In genomic region chr22:37273846-37274225, GRCh38 we compare ENCODE assay signal across 22 cellular contexts. TPM values are rescaled to one million over a fixed set of nuclear protein-coding genes. Genes with fewer than 3 reads are reported as not detected.
DNase-seq lines count a peak whose midpoint lies in the region; ATAC-seq, FAIRE-seq and TF ChIP-seq lines count a peak whose summit lies in the region.
"Had no signal": no experiment of that assay in that cellular context is flagged by ENCODE, and none has a peak within 500 bp of the region (broad histone marks: within the 10 kb centered on the region; RNA-seq: fewer than 3 reads in every experiment).

No MANE protein-coding gene starts in this region.

- H3F3A ChIP-seq in DOHH2 (ENCODE audit: control insufficient read depth, insufficient read depth), result peaks cover 12% of the 10 kb centered on the region

- no peaks in the 10 kb centered on the region for H3K36me3 Mint-ChIP-seq in activated CD8-positive, alpha-beta T cell treated with anti-CD3 and anti-CD28 coated beads, Interleukin-2, amount 10 ng/mL, durations not matched to agents 7 days and 5 days (ENCODE audit: low read depth)
- H3K36me3 Mint-ChIP-seq in activated CD8-positive, alpha-beta T cell treated with anti-CD3 and anti-CD28 coated beads for 36 hours (ENCODE audit: low read depth), result no peaks in the 10 kb centered on the region
- H3K36me3 Mint-ChIP-seq in activated T-helper 2 cell treated with anti-CD3 and anti-CD28 coated beads, Interferon-gamma antibody, Interleukin-2, Interleukin-4, amounts not matched to agents 10 μg/mL and 5 μg/mL and 100 μg/mL, durations not matched to agents 14 hours and 24 hours and 36 hours (ENCODE audit: low read depth), result no peaks in the 10 kb centered on the region
- H3K36me3 Mint-ChIP-seq: CD8-positive, alpha-beta T cell; WTC11 had no signal

- no peaks in the 10 kb centered on the region for H4K20me1 ChIP-seq in DOHH2 (ENCODE audit: control insufficient read depth, insufficient read depth, low read depth, low read length)

- peaks cover 16% of the 10 kb centered on the region for H3K27me3 Mint-ChIP-seq in activated CD8-positive, alpha-beta T cell treated with anti-CD3 and anti-CD28 coated beads, Interleukin-2, amount 10 ng/mL, durations not matched to agents 7 days and 5 days (ENCODE audit: low read depth)
- no peaks in the 10 kb centered on the region for H3K27me3 Mint-ChIP-seq in activated CD8-positive, alpha-beta T cell treated with anti-CD3 and anti-CD28 coated beads for 36 hours
- H3K27me3 Mint-ChIP-seq in activated T-helper 2 cell treated with anti-CD3 and anti-CD28 coated beads, Interferon-gamma antibody, Interleukin-2, Interleukin-4, amounts not matched to agents 10 μg/mL and 5 μg/mL and 100 μg/mL, durations not matched to agents 14 hours and 24 hours and 36 hours (ENCODE audit: low read depth), result no peaks in the 10 kb centered on the region

- no peaks in the 10 kb centered on the region for H3K9me2 ChIP-seq in DOHH2 (replicated peaks; ENCODE audit: control insufficient read depth, low read length)

- H3K36me3 ChIP-seq in DOHH2 (ENCODE audit: control insufficient read depth, low read length), result no peaks in the 10 kb centered on the region
- H3K36me3 ChIP-seq in skeletal muscle tissue (ENCODE audit: control insufficient read depth in 3 of 3, insufficient read depth in 3 of 3, low read length in 3 of 3), result no peaks in the 10 kb centered on the region
- H3K36me3 ChIP-seq: heart right ventricle, neutrophil, vagina had no signal

- TF ChIP-seq CTCF in activated CD8-positive, alpha-beta T cell treated with anti-CD3 and anti-CD28 coated beads for 36 hours (IDR thresholded peaks at IDR 0.05), result no peak
- TF ChIP-seq CTCF in DOHH2 (IDR thresholded peaks at IDR 0.05; ENCODE audit: low read depth, low read length, poor library complexity, severe bottlenecking), result no peak

- H3K27ac ChIP-seq in DOHH2 (ENCODE audit: low read depth, low read length) (peak overlapping the region; percentile 66), skeletal muscle tissue (ENCODE audit: low read depth, low read length) (peak overlapping the region; percentile 44)
- H3K27ac ChIP-seq: dorsolateral prefrontal cortex, vagina had no signal

- no peaks in the 10 kb centered on the region for H3K9me3 Mint-ChIP-seq in activated CD8-positive, alpha-beta T cell treated with anti-CD3 and anti-CD28 coated beads, Interleukin-2, amount 10 ng/mL, durations not matched to agents 7 days and 5 days (ENCODE audit: insufficient read depth)
- no peaks in the 10 kb centered on the region for H3K9me3 Mint-ChIP-seq in activated CD8-positive, alpha-beta T cell treated with anti-CD3 and anti-CD28 coated beads for 36 hours
- H3K9me3 Mint-ChIP-seq in activated T-helper 2 cell treated with anti-CD3 and anti-CD28 coated beads, Interferon-gamma antibody, Interleukin-2, Interleukin-4, amounts not matched to agents 10 μg/mL and 5 μg/mL and 100 μg/mL, durations not matched to agents 14 hours and 24 hours and 36 hours, result no peaks in the 10 kb centered on the region
- H3K9me3 Mint-ChIP-seq: CD8-positive, alpha-beta T cell; WTC11 had no signal

- no peaks in the 10 kb centered on the region for H3K9me3 ChIP-seq in DOHH2 (ENCODE audit: control insufficient read depth, insufficient read depth, low read length)
- no peaks in the 10 kb centered on the region for H3K9me3 ChIP-seq in skeletal muscle tissue (ENCODE audit: control insufficient read depth in 3 of 3, low read length in 3 of 3)
- H3K9me3 ChIP-seq: heart right ventricle, neutrophil, vagina had no signal

- POLR2A ChIA-PET in activated CD8-positive, alpha-beta T cell treated with anti-CD3 and anti-CD28 coated beads, Interleukin-2, amount 10 ng/mL, durations not matched to agents 7 days and 5 days (lab: Charles Lee), result interaction anchor here (0.9 to 1.4 kb wide), 3 partner anchors 11 to 36 kb away, joined by 3 to 5 read pairs (median 5); no protein-coding TSS in a partner anchor
- POLR2A ChIA-PET in activated CD8-positive, alpha-beta T cell treated with anti-CD3 and anti-CD28 coated beads for 36 hours (lab: Charles Lee), result no interaction called here

- no peak overlapping the region for H3K9ac ChIP-seq in skeletal muscle tissue (ENCODE audit: low read depth in 1 of 3, low read length in 3 of 3)

- H3K4me1 ChIP-seq in DOHH2 (ENCODE audit: control insufficient read depth, low read length) (peaks cover 81% of the 10 kb centered on the region), skeletal muscle tissue (ENCODE audit: control insufficient read depth in 3 of 3, insufficient read depth in 3 of 3, low read length in 3 of 3) (peaks cover 0 to 8% (median 0%) of the 10 kb centered on the region in 3 donors)
- H3K4me1 ChIP-seq: vagina had no signal

- no peak overlapping the region for H3K4me3 Mint-ChIP-seq in activated CD8-positive, alpha-beta T cell treated with anti-CD3 and anti-CD28 coated beads, Interleukin-2, amount 10 ng/mL, durations not matched to agents 7 days and 5 days
- H3K4me3 Mint-ChIP-seq in activated CD8-positive, alpha-beta T cell treated with anti-CD3 and anti-CD28 coated beads for 36 hours, result no peak overlapping the region
- H3K4me3 Mint-ChIP-seq in activated T-helper 2 cell treated with anti-CD3 and anti-CD28 coated beads, Interferon-gamma antibody, Interleukin-2, Interleukin-4, amounts not matched to agents 10 μg/mL and 5 μg/mL and 100 μg/mL, durations not matched to agents 14 hours and 24 hours and 36 hours (ENCODE audit: low read depth), result peak overlapping the region; percentile 23
- H3K4me3 Mint-ChIP-seq: CD8-positive, alpha-beta T cell; WTC11 had no signal

- no peaks in the 10 kb centered on the region for H3K79me2 ChIP-seq in DOHH2 (ENCODE audit: control insufficient read depth, low read length)

- peaks cover 65% of the 10 kb centered on the region for H3K4me1 Mint-ChIP-seq in activated CD8-positive, alpha-beta T cell treated with anti-CD3 and anti-CD28 coated beads, Interleukin-2, amount 10 ng/mL, durations not matched to agents 7 days and 5 days (ENCODE audit: low read depth)
- peaks cover 54% of the 10 kb centered on the region for H3K4me1 Mint-ChIP-seq in activated CD8-positive, alpha-beta T cell treated with anti-CD3 and anti-CD28 coated beads for 36 hours (ENCODE audit: low read depth)
- H3K4me1 Mint-ChIP-seq in activated T-helper 2 cell treated with anti-CD3 and anti-CD28 coated beads, Interferon-gamma antibody, Interleukin-2, Interleukin-4, amounts not matched to agents 10 μg/mL and 5 μg/mL and 100 μg/mL, durations not matched to agents 14 hours and 24 hours and 36 hours (ENCODE audit: low read depth), result peaks cover 68% of the 10 kb centered on the region
- H3K4me1 Mint-ChIP-seq: WTC11 had no signal

- peak overlapping the region; percentile 63 for H3K4me2 ChIP-seq in DOHH2 (ENCODE audit: low read length)

- ATAC-seq in activated CD8-positive, alpha-beta T cell treated with anti-CD3 and anti-CD28 coated beads, Interleukin-2, amount 10 ng/mL, durations not matched to agents 7 days and 5 days, result no peak
- ATAC-seq in activated CD8-positive, alpha-beta T cell treated with anti-CD3 and anti-CD28 coated beads for 36 hours, result no peak
- ATAC-seq: CD8-positive, alpha-beta T cell; Panc1; WTC11 had no signal

- DNase-seq in activated CD8-positive, alpha-beta T cell treated with anti-CD3 and anti-CD28 coated beads, Interleukin-2, amount 10 ng/mL, durations not matched to agents 7 days and 5 days, result no peak
- DNase-seq in activated CD8-positive, alpha-beta T cell treated with anti-CD3 and anti-CD28 coated beads for 36 hours, result no peak
- DNase-seq in activated T-helper 2 cell treated with anti-CD3 and anti-CD28 coated beads, Interferon-gamma antibody, Interleukin-2, Interleukin-4, amounts not matched to agents 10 μg/mL and 5 μg/mL and 100 μg/mL, durations not matched to agents 14 hours and 24 hours and 36 hours (ENCODE audit: low spot score), result no peak
- DNase-seq in frontal cortex (ENCODE audit: low spot score in 2 of 2), result no peak
- DNase-seq in NCI-H1092 (lab: John Stamatoyannopoulos, UW), result no peak
- no peak for DNase-seq in cerebellar cortex (ENCODE audit: low spot score)
- DNase-seq: activated gamma-delta T cell treated with Interleukin-2 at 50 U/mL for 16 hours; CD8-positive, alpha-beta T cell; NCI-H1694 treated with DMSO at 0.1 percent for 48 hours; NCI-H2227 treated with DMSO at 0.1 percent for 48 hours; NCI-H82; T-helper 9 cell had no signal

- CTCF ChIA-PET in activated CD8-positive, alpha-beta T cell treated with anti-CD3 and anti-CD28 coated beads, Interleukin-2, amount 10 ng/mL, durations not matched to agents 7 days and 5 days (lab: Charles Lee), result interaction anchor here (1.4 to 5.9 kb wide), 2 partner anchors 13 to 29 kb away, joined by 4 to 41 read pairs; no protein-coding TSS in a partner anchor
- CTCF ChIA-PET in activated CD8-positive, alpha-beta T cell treated with anti-CD3 and anti-CD28 coated beads for 36 hours (lab: Charles Lee), result interaction anchor here (1.4 to 8.4 kb wide), 2 partner anchors 9 to 13 kb away, joined by 3 to 73 read pairs; no protein-coding TSS in a partner anchor

- FAIRE-seq in frontal cortex (lab: Jason Lieb, UNC), result no peak

- peak overlapping the region; percentile 43 for H3K27ac Mint-ChIP-seq in activated CD8-positive, alpha-beta T cell treated with anti-CD3 and anti-CD28 coated beads, Interleukin-2, amount 10 ng/mL, durations not matched to agents 7 days and 5 days
- H3K27ac Mint-ChIP-seq in activated CD8-positive, alpha-beta T cell treated with anti-CD3 and anti-CD28 coated beads for 36 hours, result no peak overlapping the region
- peak overlapping the region; percentile 73 for H3K27ac Mint-ChIP-seq in activated T-helper 2 cell treated with anti-CD3 and anti-CD28 coated beads, Interferon-gamma antibody, Interleukin-2, Interleukin-4, amounts not matched to agents 10 μg/mL and 5 μg/mL and 100 μg/mL, durations not matched to agents 14 hours and 24 hours and 36 hours
- H3K27ac Mint-ChIP-seq: CD8-positive, alpha-beta T cell; WTC11 had no signal

- H3K27me3 ChIP-seq in DOHH2 (ENCODE audit: control insufficient read depth, low read length) (no peaks in the 10 kb centered on the region), skeletal muscle tissue (ENCODE audit: control insufficient read depth in 3 of 3, insufficient read depth in 3 of 3, low read length in 3 of 3) (peaks cover 0 to 42% (median 29%) of the 10 kb centered on the region in 3 donors)
- H3K27me3 ChIP-seq: neutrophil, vagina had no signal

- H3K4me3 ChIP-seq in DOHH2 (ENCODE audit: low read length) (peak overlapping the region; percentile 39), skeletal muscle tissue (ENCODE audit: low read length in 3 of 3) (no peak overlapping the region)
- H3K4me3 ChIP-seq: dorsolateral prefrontal cortex, heart right ventricle, vagina had no signal

- intact Hi-C loops in activated CD8-positive, alpha-beta T cell treated with anti-CD3 and anti-CD28 coated beads for 36 hours (cut with micrococcal nuclease), result no loop called here
- intact Hi-C loops in activated T-helper 2 cell treated with anti-CD3 and anti-CD28 coated beads, Interferon-gamma antibody, Interleukin-2, Interleukin-4, amounts not matched to agents 10 μg/mL and 5 μg/mL and 100 μg/mL, durations not matched to agents 14 hours and 24 hours and 36 hours (cut with micrococcal nuclease), result loop anchor here (1.0 kb wide), 1 partner anchor 9 kb away; no protein-coding TSS in a partner anchor

RNA-seq across cellular contexts. Expression of gene CYTH4, which starts 8.5 kb away (rescaled TPM):
- total RNA-seq in activated CD8-positive, alpha-beta T cell treated with anti-CD3 and anti-CD28 coated beads, Interleukin-2, amount 10 ng/mL, durations not matched to agents 7 days and 5 days, result 100 to 1,000 TPM; 107 to 114 TPM
- total RNA-seq in activated CD8-positive, alpha-beta T cell treated with anti-CD3 and anti-CD28 coated beads for 36 hours, result 10 to 100 TPM; 33.2 to 33.4 TPM
- 45.9 and 49.8 TPM in 2 replicates for total RNA-seq in activated T-helper 2 cell treated with anti-CD3 and anti-CD28 coated beads, Interferon-gamma antibody, Interleukin-2, Interleukin-4, amounts not matched to agents 10 μg/mL and 5 μg/mL and 100 μg/mL, durations not matched to agents 14 hours and 24 hours and 36 hours
- total RNA-seq in skeletal muscle tissue (12.0 TPM), frontal cortex (2.9 TPM)
- total RNA-seq: MCF 10A had no signal

RNA-seq across cellular contexts. Expression of gene RAC2, which starts 29.8 kb away (rescaled TPM):
- total RNA-seq in activated CD8-positive, alpha-beta T cell treated with anti-CD3 and anti-CD28 coated beads, Interleukin-2, amount 10 ng/mL, durations not matched to agents 7 days and 5 days, result 1,000 to 10,000 TPM; 1,167 to 1,252 TPM
- 100 to 1,000 TPM; 699 to 717 TPM for total RNA-seq in activated CD8-positive, alpha-beta T cell treated with anti-CD3 and anti-CD28 coated beads for 36 hours
- total RNA-seq in activated T-helper 2 cell treated with anti-CD3 and anti-CD28 coated beads, Interferon-gamma antibody, Interleukin-2, Interleukin-4, amounts not matched to agents 10 μg/mL and 5 μg/mL and 100 μg/mL, durations not matched to agents 14 hours and 24 hours and 36 hours, result 499 and 506 TPM in 2 replicates
- total RNA-seq in skeletal muscle tissue, result 0.52 TPM
- total RNA-seq in frontal cortex, result under 0.01 TPM
- total RNA-seq: SK-MEL-5 had no signal

Comparison
In these comparisons a context has a peak if more than half of its experiments do, and no peak if none do; other contexts are left out.
1. RNA of gene RAC2, which starts 29.8 kb away (total RNA-seq): 1,167 to 1,252 TPM in activated CD8-positive, alpha-beta T cell treated with anti-CD3 and anti-CD28 coated beads, Interleukin-2, amount 10 ng/mL, durations not matched to agents 7 days and 5 days, 699 to 717 TPM in activated CD8-positive, alpha-beta T cell treated with anti-CD3 and anti-CD28 coated beads for 36 hours and 499 to 506 TPM in activated T-helper 2 cell treated with anti-CD3 and anti-CD28 coated beads, Interferon-gamma antibody, Interleukin-2, Interleukin-4, amounts not matched to agents 10 μg/mL and 5 μg/mL and 100 μg/mL, durations not matched to agents 14 hours and 24 hours and 36 hours; 0.52 TPM in skeletal muscle tissue (single experiment) and under 0.01 TPM in frontal cortex (single experiment); every median in the first group is over 100 times any median in the second.